ENCODE assay signal across 9 cellular contexts in genomic region chr16:28321700-28322411, GRCh38. TPM values are rescaled to one million over a fixed set of nuclear protein-coding genes. Genes with fewer than 3 reads are reported as not detected.
DNase-seq lines count a peak whose midpoint lies in the region; ATAC-seq and TF ChIP-seq lines count a peak whose summit lies in the region.
"Had no signal": no experiment of that assay in that cellular context is flagged by ENCODE, and none has a peak within 500 bp of the region (broad histone marks: within the 10 kb centered on the region; RNA-seq: fewer than 3 reads in every experiment).

No MANE protein-coding gene starts in this region.

- H3K4me1 ChIP-seq in OCI-LY3 (ENCODE audit: low read length) (peaks cover 9% of the 10 kb centered on the region; the same call in 1 of the 2 replicates), adrenal gland (replicated peaks in 1 of 2) (no peaks in the 10 kb centered on the region)

- ATAC-seq in stimulated activated naive B cell treated with anti-CD40 and anti-IgM and Interleukin-4, amounts not matched to agents 10 μg/mL and 1 μg/mL and 100 μg/mL, for 72 hours (replicated peaks) = peak; percentile 76 to 82
- no peak for ATAC-seq in HG03025 (IDR thresholded peaks at IDR 0.05; ENCODE audit: low FRiP score, unreplicated experiment)

- H3K36me3 ChIP-seq in OCI-LY3 (replicated peaks; ENCODE audit: low read depth, low read length) = no peaks in the 10 kb centered on the region
- H3K36me3 ChIP-seq in adrenal gland (replicated peaks in 1 of 2) = no peaks in the 10 kb centered on the region
- H3K36me3 ChIP-seq: neutrophil had no signal

- TF ChIP-seq CTCF in OCI-LY3 (IDR thresholded peaks at IDR 0.05; ENCODE audit: low read depth, low read length) (peak; percentile 96), adrenal gland (IDR thresholded peaks at IDR 0.05) (peak; percentile 33 to 60 (median 57))

- H3K36me3 Mint-ChIP-seq in stimulated activated naive B cell treated with anti-CD40 and anti-IgM and Interleukin-4, amounts not matched to agents 10 μg/mL and 1 μg/mL and 100 μg/mL, for 72 hours = no peaks in the 10 kb centered on the region

- H3K79me2 ChIP-seq in OCI-LY3 (ENCODE audit: low read length) = no peaks in the 10 kb centered on the region

- no peaks in the 10 kb centered on the region for H3K27me3 Mint-ChIP-seq in stimulated activated naive B cell treated with anti-CD40 and anti-IgM and Interleukin-4, amounts not matched to agents 10 μg/mL and 1 μg/mL and 100 μg/mL, for 72 hours

- peaks cover 7 to 11% of the 10 kb centered on the region in 2 donors for H3K4me1 Mint-ChIP-seq in stimulated activated naive B cell treated with anti-CD40 and anti-IgM and Interleukin-4, amounts not matched to agents 10 μg/mL and 1 μg/mL and 100 μg/mL, for 72 hours

- DNase-seq in DMS53 (lab: John Stamatoyannopoulos, UW) (peak; percentile 50), DMS53 treated with DMSO at 0.1 percent for 48 hours (lab: John Stamatoyannopoulos, UW; ENCODE audit: unreplicated experiment) (no peak), adrenal gland (peak in 3 of 7 donors; percentile 23 to 42 (median 41)), kidney tubule cell (ENCODE audit: low spot score) (peak; percentile 26), NCI-H146 treated with DMSO at 0.1 percent for 48 hours (lab: John Stamatoyannopoulos, UW; ENCODE audit: unreplicated experiment) (no peak)
- DNase-seq in stimulated activated naive B cell treated with anti-CD40 and anti-IgM and Interleukin-4, amounts not matched to agents 10 μg/mL and 1 μg/mL and 100 μg/mL, for 72 hours = peak; percentile 26

- H3K4me3 ChIP-seq in OCI-LY3 (ENCODE audit: low read length) (0 out of 2 replicates have a peak overlapping the region, but pooled peaks have one; percentile 24), adrenal gland (no peak overlapping the region)

- H3K4me3 Mint-ChIP-seq in stimulated activated naive B cell treated with anti-CD40 and anti-IgM and Interleukin-4, amounts not matched to agents 10 μg/mL and 1 μg/mL and 100 μg/mL, for 72 hours = no peak overlapping the region

- TF ChIP-seq POLR2A in adrenal gland (IDR thresholded peaks at IDR 0.05) = no peak

- WGBS in adrenal gland, 4 donors = 64 to 71% (median 65%) methylated on average over 4 to 20 of the region's 20 CpGs

- H3K9me3 ChIP-seq in OCI-LY3 (ENCODE audit: insufficient read depth, low read length) (no peaks in the 10 kb centered on the region), adrenal gland (replicated peaks in 1 of 3) (no peaks in the 10 kb centered on the region)
- H3K9me3 ChIP-seq: neutrophil had no signal

- intact Hi-C loops in adrenal gland (cut with DNase I) = loop anchor here in 1 of 2 donors (10.0 kb wide), 1 partner anchor 223 kb away; no protein-coding TSS in a partner anchor

- no peak overlapping the region for H3K9ac ChIP-seq in OCI-LY3 (ENCODE audit: low read length)

- H3K27ac Mint-ChIP-seq in stimulated activated naive B cell treated with anti-CD40 and anti-IgM and Interleukin-4, amounts not matched to agents 10 μg/mL and 1 μg/mL and 100 μg/mL, for 72 hours = no peak overlapping the region

- H3K27ac ChIP-seq in OCI-LY3 (ENCODE audit: low read length) (no peak overlapping the region), adrenal gland (no peak overlapping the region)
- H3K27ac ChIP-seq: neutrophil had no signal

- H2AFZ ChIP-seq in OCI-LY3 (ENCODE audit: low read depth, low read length) = peak overlapping the region; percentile 75; the same call in 1 of the 2 replicates

- peak overlapping the region; percentile 55 for H3K4me2 ChIP-seq in OCI-LY3 (ENCODE audit: low read length)

- H3K9me3 Mint-ChIP-seq in stimulated activated naive B cell treated with anti-CD40 and anti-IgM and Interleukin-4, amounts not matched to agents 10 μg/mL and 1 μg/mL and 100 μg/mL, for 72 hours = no peaks in the 10 kb centered on the region

- H3K27me3 ChIP-seq in OCI-LY3 (ENCODE audit: low read depth, low read length) (no peaks in the 10 kb centered on the region), adrenal gland (no peaks in the 10 kb centered on the region)
- H3K27me3 ChIP-seq: neutrophil had no signal

- H4K20me1 ChIP-seq in OCI-LY3 (ENCODE audit: insufficient read depth, low read length) = no peaks in the 10 kb centered on the region

RNA-seq across cellular contexts. Expression of gene SBK1, which starts 29.5 kb away (rescaled TPM):
- 1 to 10 TPM; 1.6 to 6.9 (median 4.1) TPM for total RNA-seq in adrenal gland
- 1 to 10 TPM in 2 of 3 donors, under 1 TPM in 1; 0.57 to 4.7 (median 2.7) TPM for polyA plus RNA-seq in adrenal gland

RNA-seq across cellular contexts. Expression of gene NPIPB6, which starts 41.5 kb away (rescaled TPM):
- 1 to 10 TPM in 3 of 8 donors, under 1 TPM in 2, not detected in 3; 0.28 to 1.6 (median 1.2) TPM for total RNA-seq in adrenal gland
- polyA plus RNA-seq in adrenal gland = 1 to 10 TPM in 1 of 3 donors, under 1 TPM in 2; 0.18 to 1.1 (median 0.54) TPM

Comparison
In these comparisons a context has a peak if more than half of its experiments do, and no peak if none do; other contexts are left out.
1. DNase-seq: peak in DMS53 (single experiment), kidney tubule cell (single experiment) and stimulated activated naive B cell treated with anti-CD40 and anti-IgM and Interleukin-4, amounts not matched to agents 10 μg/mL and 1 μg/mL and 100 μg/mL, for 72 hours (single experiment); none in DMS53 treated with DMSO at 0.1 percent for 48 hours (single experiment) and NCI-H146 treated with DMSO at 0.1 percent for 48 hours (single experiment).